Comparison of ENCODE assay signal across 9 cellular contexts in genomic region chr13:97125051-97125809, GRCh38.
DNase-seq lines count a peak whose midpoint lies in the region; ATAC-seq and TF ChIP-seq lines count a peak whose summit lies in the region.
"Had no signal": no experiment of that assay in that cellular context is flagged by ENCODE, and none has a peak within 500 bp of the region (broad histone marks: within the 10 kb centered on the region; RNA-seq: fewer than 3 reads in every experiment).

No MANE protein-coding gene starts in this region.

- peak; percentile 41 for ATAC-seq in GM21529 (IDR thresholded peaks at IDR 0.05; ENCODE audit: unreplicated experiment)

- H3K4me3 Mint-ChIP-seq in type B pancreatic cell, result peak overlapping the region; percentile 48
- H3K4me3 Mint-ChIP-seq: IgD-negative memory B cell had no signal

- H3K27ac Mint-ChIP-seq in type B pancreatic cell, result peak overlapping the region; percentile 76
- H3K27ac Mint-ChIP-seq: IgD-negative memory B cell had no signal

- DNase-seq in GM03348 (ENCODE audit: low spot score) (peak; percentile 62), NCI-H1417 treated with DMSO at 0.1 percent for 48 hours (lab: John Stamatoyannopoulos, UW) (peak; percentile 91), amniotic stem cell (lab: John Stamatoyannopoulos, UW) (peak; percentile 39), left kidney (ENCODE audit: low read depth, low spot score) (peak; percentile 93), type B pancreatic cell (ENCODE audit: extremely low spot score, unreplicated experiment) (no peak), G401 (ENCODE audit: low spot score) (no peak)
- no peak for DNase-seq in activated CD4-positive, alpha-beta T cell treated with anti-CD3 and anti-CD28 coated beads for 1 hour

- peaks cover 30% of the 10 kb centered on the region for H3K4me1 Mint-ChIP-seq in type B pancreatic cell (ENCODE audit: unreplicated experiment)

- in situ Hi-C loops in G401 (cut with HindIII; ENCODE audit: low sequenced_read_pairs), result no loop called here

- peak; percentile 22 for TF ChIP-seq CTCF in type B pancreatic cell (conservative IDR thresholded peaks at IDR 0.05)

- no peaks in the 10 kb centered on the region for H3K9me3 Mint-ChIP-seq in type B pancreatic cell

- no peaks in the 10 kb centered on the region for H3K27me3 Mint-ChIP-seq in type B pancreatic cell

- H3K36me3 Mint-ChIP-seq in type B pancreatic cell, result no peaks in the 10 kb centered on the region
- H3K36me3 Mint-ChIP-seq: IgD-negative memory B cell had no signal

Comparison
In these comparisons a context has a peak if more than half of its experiments do, and no peak if none do; other contexts are left out.
1. DNase-seq: peak in GM03348 (single experiment), NCI-H1417 treated with DMSO at 0.1 percent for 48 hours (single experiment), amniotic stem cell (single experiment) and left kidney (single experiment); none in type B pancreatic cell (single experiment), activated CD4-positive, alpha-beta T cell treated with anti-CD3 and anti-CD28 coated beads for 1 hour (single experiment) and G401 (single experiment).